ENCODE assay signal across 1 cellular context in the genomic region with DNA sequence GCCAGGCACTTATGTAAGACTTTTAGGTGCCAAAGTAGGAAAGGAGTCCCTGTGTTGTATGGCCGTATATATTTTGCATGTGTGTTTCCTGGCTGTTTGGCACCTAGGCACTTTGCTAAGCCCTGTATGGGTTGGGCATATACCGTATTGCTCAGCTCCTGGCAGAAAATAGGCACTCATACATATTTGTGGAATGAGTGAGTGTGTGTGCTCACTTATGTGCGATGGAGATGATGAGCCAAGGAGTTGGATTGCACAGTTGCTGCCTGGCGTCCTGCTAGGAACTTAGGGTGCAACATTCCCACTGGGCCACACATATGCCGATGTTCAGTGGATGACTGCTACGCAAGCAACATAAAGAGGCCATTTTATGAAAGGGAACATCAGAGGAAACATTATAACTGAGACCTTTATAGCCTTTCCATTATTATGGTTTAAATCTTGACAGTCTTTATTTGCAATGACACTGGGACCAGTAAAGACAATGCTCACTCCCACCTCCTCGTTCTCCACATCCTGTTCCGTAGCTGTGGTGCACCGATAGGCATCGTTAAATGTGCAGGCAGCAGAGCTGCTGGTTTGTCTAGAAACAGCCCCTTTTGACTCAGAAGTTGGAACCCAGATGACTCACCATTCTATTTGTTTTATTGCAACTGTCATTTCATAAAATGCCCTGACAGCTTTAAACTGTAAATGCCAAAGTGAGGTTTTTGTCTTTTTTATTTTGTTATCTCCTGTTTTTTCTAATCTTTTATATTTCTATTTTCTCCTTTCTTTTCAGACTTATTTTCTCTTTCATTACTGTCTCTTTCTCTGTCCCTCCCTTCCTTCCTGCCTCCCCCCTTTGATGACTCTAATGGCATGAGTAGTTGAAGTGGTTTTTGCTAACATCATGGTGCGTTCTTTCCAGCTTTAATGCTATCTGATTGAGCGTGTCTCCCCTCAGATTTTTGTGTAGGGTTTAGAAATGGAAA.
TF ChIP-seq lines count a peak whose summit lies in the region.

No MANE protein-coding gene starts in this region.

TF ChIP-seq in HEK293, 187 proteins besides CTCF, POLR2A, EP300 and RAD21 (continued from another document and continues in another):
- TF ChIP-seq ZNF518A (tag by site-specific recombination; conservative IDR thresholded peaks at IDR 0.05; ENCODE audit: low read depth) (no peak), ZFP41 (tag by site-specific recombination; IDR thresholded peaks at IDR 0.05; ENCODE audit: borderline replicate concordance) (no peak), ZNF521 (tag by site-specific recombination; IDR thresholded peaks at IDR 0.05) (no peak), PRDM1 (tag by site-specific recombination; IDR thresholded peaks at IDR 0.05) (peak; percentile 94), ELK4 (IDR thresholded peaks at IDR 0.05; ENCODE audit: borderline replicate concordance, low read depth, low read length) (no peak), KLF8 (tag by site-specific recombination; IDR thresholded peaks at IDR 0.05) (peak; percentile 54; the same call in 1 of the 2 replicates), ZBTB17 (tag by site-specific recombination; IDR thresholded peaks at IDR 0.05) (peak; percentile 67), ZNF624 (tag by site-specific recombination; IDR thresholded peaks at IDR 0.05) (no peak), ZNF501 (tag by site-specific recombination; IDR thresholded peaks at IDR 0.05) (no peak), ZBTB20 (tag by site-specific recombination; IDR thresholded peaks at IDR 0.05) (0 out of 2 replicates have a peak, but pooled peaks have one; percentile 22), ZNF248 (tag by site-specific recombination; IDR thresholded peaks at IDR 0.05) (no peak), ZNF354C (tag by site-specific recombination; IDR thresholded peaks at IDR 0.05; ENCODE audit: borderline replicate concordance, low read depth) (no peak), ZNF600 (tag by site-specific recombination; IDR thresholded peaks at IDR 0.05) (peak; percentile 83), ZNF544 (tag by site-specific recombination; IDR thresholded peaks at IDR 0.05) (no peak), ZNF660 (tag by site-specific recombination; IDR thresholded peaks at IDR 0.05) (peak; percentile 86), HIC1 (tag by site-specific recombination; IDR thresholded peaks at IDR 0.05) (0 out of 2 replicates have a peak, but pooled peaks have one; percentile 21), ZNF768 (tag by site-specific recombination; IDR thresholded peaks at IDR 0.05) (peak; percentile 69; the same call in 1 of the 2 replicates), OSR2 (tag by site-specific recombination; IDR thresholded peaks at IDR 0.05) (peak; percentile 68), WT1 (tag by site-specific recombination; IDR thresholded peaks at IDR 0.05) (no peak), SCRT1 (tag by site-specific recombination; IDR thresholded peaks at IDR 0.05; ENCODE audit: borderline replicate concordance) (no peak), ZBTB44 (tag by site-specific recombination; IDR thresholded peaks at IDR 0.05) (peak; percentile 47; the same call in 1 of the 2 replicates), ZNF311 (tag by site-specific recombination; IDR thresholded peaks at IDR 0.05; ENCODE audit: borderline replicate concordance) (no peak), ZNF549 (tag by site-specific recombination; IDR thresholded peaks at IDR 0.05) (no peak), RBAK (tag by site-specific recombination; IDR thresholded peaks at IDR 0.05) (no peak), SALL2 (tag by site-specific recombination; IDR thresholded peaks at IDR 0.05; ENCODE audit: borderline replicate concordance) (no peak), ZNF561 (tag by site-specific recombination; IDR thresholded peaks at IDR 0.05; ENCODE audit: borderline replicate concordance) (no peak), ZEB2 (tag by site-specific recombination; IDR thresholded peaks at IDR 0.05) (peak; percentile 83), ZNF157 (tag by site-specific recombination; IDR thresholded peaks at IDR 0.05) (no peak), ZNF76 (tag by site-specific recombination; IDR thresholded peaks at IDR 0.05; ENCODE audit: borderline replicate concordance, low read depth) (no peak), PRDM2 (tag by site-specific recombination; IDR thresholded peaks at IDR 0.05; ENCODE audit: borderline replicate concordance) (no peak), ZNF404 (tag by site-specific recombination; IDR thresholded peaks at IDR 0.05) (no peak), ZNF335 (tag by site-specific recombination; conservative IDR thresholded peaks at IDR 0.05) (0 out of 2 replicates have a peak, but pooled peaks have one; percentile 28), ZNF654 (tag by site-specific recombination; IDR thresholded peaks at IDR 0.05; ENCODE audit: low read depth) (no peak), ZNF24 (tag by site-specific recombination; IDR thresholded peaks at IDR 0.05) (no peak), ZNF223 (tag by site-specific recombination; IDR thresholded peaks at IDR 0.05) (no peak), ZNF580 (tag by site-specific recombination; IDR thresholded peaks at IDR 0.05) (no peak), ZNF121 (tag by site-specific recombination; IDR thresholded peaks at IDR 0.05) (no peak)
- TF ChIP-seq, protein P1, sequence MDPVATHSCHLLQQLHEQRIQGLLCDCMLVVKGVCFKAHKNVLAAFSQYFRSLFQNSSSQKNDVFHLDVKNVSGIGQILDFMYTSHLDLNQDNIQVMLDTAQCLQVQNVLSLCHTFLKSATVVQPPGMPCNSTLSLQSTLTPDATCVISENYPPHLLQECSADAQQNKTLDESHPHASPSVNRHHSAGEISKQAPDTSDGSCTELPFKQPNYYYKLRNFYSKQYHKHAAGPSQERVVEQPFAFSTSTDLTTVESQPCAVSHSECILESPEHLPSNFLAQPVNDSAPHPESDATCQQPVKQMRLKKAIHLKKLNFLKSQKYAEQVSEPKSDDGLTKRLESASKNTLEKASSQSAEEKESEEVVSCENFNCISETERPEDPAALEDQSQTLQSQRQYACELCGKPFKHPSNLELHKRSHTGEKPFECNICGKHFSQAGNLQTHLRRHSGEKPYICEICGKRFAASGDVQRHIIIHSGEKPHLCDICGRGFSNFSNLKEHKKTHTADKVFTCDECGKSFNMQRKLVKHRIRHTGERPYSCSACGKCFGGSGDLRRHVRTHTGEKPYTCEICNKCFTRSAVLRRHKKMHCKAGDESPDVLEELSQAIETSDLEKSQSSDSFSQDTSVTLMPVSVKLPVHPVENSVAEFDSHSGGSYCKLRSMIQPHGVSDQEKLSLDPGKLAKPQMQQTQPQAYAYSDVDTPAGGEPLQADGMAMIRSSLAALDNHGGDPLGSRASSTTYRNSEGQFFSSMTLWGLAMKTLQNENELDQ (tag by site-specific recombination; IDR thresholded peaks at IDR 0.05; ENCODE audit: low read depth): no peak
